Comparison of ENCODE assay signal across 8 cellular contexts in genomic region chr12:124512667-124513296, GRCh38. TPM values are rescaled to one million over a fixed set of nuclear protein-coding genes. Genes with fewer than 3 reads are reported as not detected.
DNase-seq lines count a peak whose midpoint lies in the region; ATAC-seq, FAIRE-seq and TF ChIP-seq lines count a peak whose summit lies in the region.

No MANE protein-coding gene starts in this region.

- no peaks in the 10 kb centered on the region for H3K9me3 ChIP-seq in small intestine (ENCODE audit: control insufficient read depth, low read depth)

- peak overlapping the region in 1 of 2 donors; percentile 83 for H3K27ac ChIP-seq in small intestine (ENCODE audit: low read depth in 1 of 2, low read length in 1 of 2)

- WGBS in small intestine, 3 donors: 13 to 36% (median 28%) methylated on average over 16 of the region's 16 CpGs

- ATAC-seq in GM19328 (IDR thresholded peaks at IDR 0.05; ENCODE audit: unreplicated experiment): no peak

- no peaks in the 10 kb centered on the region for H3K27me3 ChIP-seq in small intestine (ENCODE audit: control insufficient read depth in 2 of 2, insufficient read depth in 2 of 2, low read length in 2 of 2)

- DNase-seq in C1 segment of cervical spinal cord (lab: John Stamatoyannopoulos, UW) (peak in 10 of 14 donors; percentile 34 to 98 (median 75)), NCI-H2029 (lab: John Stamatoyannopoulos, UW) (peak; percentile 68), cardiac fibroblast (ENCODE audit: low read depth in 2 of 2) (peak; percentile 97 to 98), inferior parietal cortex (ENCODE audit: extremely low spot score) (peak; percentile 75), small intestine (peak; percentile 75), Kasumi-1 (lab: John Stamatoyannopoulos, UW) (no peak), NCI-H2171 treated with DMSO at 0.1 percent for 48 hours (lab: John Stamatoyannopoulos, UW) (no peak)

- H3K4me1 ChIP-seq in small intestine (ENCODE audit: control insufficient read depth in 2 of 2, insufficient read depth in 1 of 2, low read depth in 1 of 2, low read length in 1 of 2): peaks cover 5 to 17% of the 10 kb centered on the region in 2 donors

- no peak for FAIRE-seq in small intestine (lab: Jason Lieb, UNC)

- H3K36me3 ChIP-seq in small intestine (ENCODE audit: control insufficient read depth in 2 of 2, insufficient read depth in 2 of 2, low read length in 2 of 2): no peaks in the 10 kb centered on the region

- TF ChIP-seq CTCF in cardiac fibroblast (IDR thresholded peaks at IDR 0.05; ENCODE audit: low read depth, low read length): no peak

- H3K4me3 ChIP-seq in cardiac fibroblast (replicated peaks in 1 of 2; ENCODE audit: low read depth in 2 of 2, low read length in 2 of 2) (no peak overlapping the region), small intestine (ENCODE audit: low read depth in 1 of 2, low read length in 2 of 2) (no peak overlapping the region)

RNA-seq across cellular contexts. Expression of gene NCOR2, which starts 54.6 kb away (rescaled TPM):
- polyA plus RNA-seq in small intestine: 10 to 100 TPM; 26.2 to 50.4 (median 30.0) TPM

Comparison
In these comparisons a context has a peak if more than half of its experiments do, and no peak if none do; other contexts are left out.
1. DNase-seq: peak in C1 segment of cervical spinal cord (10 of 14), NCI-H2029 (single experiment), cardiac fibroblast (2 of 2), inferior parietal cortex (single experiment) and small intestine (single experiment); none in Kasumi-1 (0 of 2) and NCI-H2171 treated with DMSO at 0.1 percent for 48 hours (single experiment).